1 cellular context compared by ENCODE assay signal in the genomic region with DNA sequence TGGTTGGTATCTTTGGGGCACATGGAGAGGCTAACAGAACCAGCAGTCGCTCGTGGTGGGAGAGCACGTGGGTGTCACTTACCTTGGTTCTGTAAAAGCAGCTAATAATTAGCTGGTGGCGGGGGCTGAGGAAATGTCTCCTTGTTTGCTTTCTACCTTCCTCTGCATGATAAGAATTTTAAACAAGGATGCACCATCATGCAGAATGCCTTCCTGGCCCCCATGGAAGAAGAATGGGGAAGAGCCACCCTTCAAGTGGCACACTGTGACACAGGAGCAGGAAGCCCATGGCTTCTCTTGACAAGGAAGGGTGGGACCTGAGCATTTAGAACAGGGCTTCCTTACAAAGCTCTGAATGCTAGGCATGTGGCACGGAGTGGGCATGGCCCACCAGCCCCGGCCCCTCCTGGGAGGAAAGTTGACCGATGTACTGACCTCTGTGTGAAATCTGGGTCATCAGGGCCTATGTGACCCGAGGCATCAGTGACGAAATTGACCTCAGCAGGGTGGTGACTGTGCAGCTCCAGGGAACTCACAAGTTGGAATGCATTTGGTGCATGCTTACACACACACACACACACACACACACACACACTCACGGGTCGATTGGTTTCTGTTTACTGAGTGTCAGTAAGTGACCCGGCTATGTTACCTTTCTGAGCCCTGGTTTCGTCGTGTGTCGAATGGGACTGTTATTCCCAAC.
TF ChIP-seq lines count a peak whose summit lies in the region.

No MANE protein-coding gene starts in this region.

TF ChIP-seq in HepG2, 621 proteins besides CTCF, POLR2A, EP300 and RAD21 (continued from another document and continues in another):
- TF ChIP-seq, protein P1, sequence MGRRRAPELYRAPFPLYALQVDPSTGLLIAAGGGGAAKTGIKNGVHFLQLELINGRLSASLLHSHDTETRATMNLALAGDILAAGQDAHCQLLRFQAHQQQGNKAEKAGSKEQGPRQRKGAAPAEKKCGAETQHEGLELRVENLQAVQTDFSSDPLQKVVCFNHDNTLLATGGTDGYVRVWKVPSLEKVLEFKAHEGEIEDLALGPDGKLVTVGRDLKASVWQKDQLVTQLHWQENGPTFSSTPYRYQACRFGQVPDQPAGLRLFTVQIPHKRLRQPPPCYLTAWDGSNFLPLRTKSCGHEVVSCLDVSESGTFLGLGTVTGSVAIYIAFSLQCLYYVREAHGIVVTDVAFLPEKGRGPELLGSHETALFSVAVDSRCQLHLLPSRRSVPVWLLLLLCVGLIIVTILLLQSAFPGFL (CRISPR knock-in tag; IDR thresholded peaks at IDR 0.05): no peak
- TF ChIP-seq ELF1 (CRISPR knock-in tag; IDR thresholded peaks at IDR 0.05): no peak; the same call in 1 of the 2 replicates
- TF ChIP-seq ZFX (CRISPR knock-in tag; IDR thresholded peaks at IDR 0.05; ENCODE audit: low read depth): peak; percentile 26; the same call in 1 of the 2 replicates
- peak; percentile 68; the same call in 1 of the 2 replicates for TF ChIP-seq KDM5B (CRISPR knock-in tag; IDR thresholded peaks at IDR 0.05; ENCODE audit: borderline replicate concordance)
- TF ChIP-seq XRCC5 (optimal IDR thresholded peaks at IDR 0.05; ENCODE audit: low read length): no peak
- no peak for TF ChIP-seq KDM1A (CRISPR knock-in tag; IDR thresholded peaks at IDR 0.05)
- TF ChIP-seq RARA (CRISPR knock-in tag; IDR thresholded peaks at IDR 0.05): peak; percentile 93
- TF ChIP-seq MED13 (CRISPR knock-in tag; IDR thresholded peaks at IDR 0.05): no peak
- peak; percentile 58 for TF ChIP-seq FOXA3 (CRISPR knock-in tag; IDR thresholded peaks at IDR 0.05)
- TF ChIP-seq E2F5 (CRISPR knock-in tag; conservative IDR thresholded peaks at IDR 0.05): no peak
- no peak for TF ChIP-seq ZMAT5 (CRISPR knock-in tag; IDR thresholded peaks at IDR 0.05; ENCODE audit: borderline replicate concordance, low read depth)
- peak; percentile 79; the same call in 1 of the 2 replicates for TF ChIP-seq ZBTB20 (CRISPR knock-in tag; IDR thresholded peaks at IDR 0.05; ENCODE audit: borderline replicate concordance, low read depth)
- no peak for TF ChIP-seq EED (CRISPR knock-in tag; IDR thresholded peaks at IDR 0.05)
- peak; percentile 54 for TF ChIP-seq ZNF781 (CRISPR knock-in tag; IDR thresholded peaks at IDR 0.05; ENCODE audit: borderline replicate concordance, not compliant biosample characterization)
- no peak for TF ChIP-seq HNRNPLL (IDR thresholded peaks at IDR 0.05; ENCODE audit: low read depth, low read length, poor library complexity, severe bottlenecking)
- peak; percentile 76; the same call in 1 of the 2 replicates for TF ChIP-seq ZNF350 (CRISPR knock-in tag; IDR thresholded peaks at IDR 0.05; ENCODE audit: borderline replicate concordance, low read depth)
- TF ChIP-seq SYNCRIP (IDR thresholded peaks at IDR 0.05; ENCODE audit: insufficient read depth, low read depth, low read length): no peak
- TF ChIP-seq, protein P2, sequence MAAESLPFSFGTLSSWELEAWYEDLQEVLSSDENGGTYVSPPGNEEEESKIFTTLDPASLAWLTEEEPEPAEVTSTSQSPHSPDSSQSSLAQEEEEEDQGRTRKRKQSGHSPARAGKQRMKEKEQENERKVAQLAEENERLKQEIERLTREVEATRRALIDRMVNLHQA (CRISPR knock-in tag; IDR thresholded peaks at IDR 0.05): no peak
- TF ChIP-seq ZNF230 (CRISPR knock-in tag; IDR thresholded peaks at IDR 0.05): no peak
- TF ChIP-seq ZFP36L2 (CRISPR knock-in tag; IDR thresholded peaks at IDR 0.05): no peak
- TF ChIP-seq SOX6 (IDR thresholded peaks at IDR 0.05): no peak
- peak; percentile 95 for TF ChIP-seq SOX6 (CRISPR knock-in tag; IDR thresholded peaks at IDR 0.05)
- TF ChIP-seq NFE2L1 (CRISPR knock-in tag; IDR thresholded peaks at IDR 0.05; ENCODE audit: borderline replicate concordance): no peak
- TF ChIP-seq ZBTB14 (CRISPR knock-in tag; IDR thresholded peaks at IDR 0.05): no peak
- no peak for TF ChIP-seq PTBP1 (IDR thresholded peaks at IDR 0.05; ENCODE audit: low read depth, low read length, poor library complexity, severe bottlenecking)
- TF ChIP-seq ATF7-NPFF (CRISPR knock-in tag; IDR thresholded peaks at IDR 0.05; ENCODE audit: low read depth): no peak
- TF ChIP-seq, protein P3, sequence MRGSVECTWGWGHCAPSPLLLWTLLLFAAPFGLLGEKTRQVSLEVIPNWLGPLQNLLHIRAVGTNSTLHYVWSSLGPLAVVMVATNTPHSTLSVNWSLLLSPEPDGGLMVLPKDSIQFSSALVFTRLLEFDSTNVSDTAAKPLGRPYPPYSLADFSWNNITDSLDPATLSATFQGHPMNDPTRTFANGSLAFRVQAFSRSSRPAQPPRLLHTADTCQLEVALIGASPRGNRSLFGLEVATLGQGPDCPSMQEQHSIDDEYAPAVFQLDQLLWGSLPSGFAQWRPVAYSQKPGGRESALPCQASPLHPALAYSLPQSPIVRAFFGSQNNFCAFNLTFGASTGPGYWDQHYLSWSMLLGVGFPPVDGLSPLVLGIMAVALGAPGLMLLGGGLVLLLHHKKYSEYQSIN (CRISPR knock-in tag; IDR thresholded peaks at IDR 0.05; ENCODE audit: borderline replicate concordance): no peak
- TF ChIP-seq ZNF34 (CRISPR knock-in tag; IDR thresholded peaks at IDR 0.05; ENCODE audit: borderline replicate concordance): no peak
- TF ChIP-seq, protein P4, sequence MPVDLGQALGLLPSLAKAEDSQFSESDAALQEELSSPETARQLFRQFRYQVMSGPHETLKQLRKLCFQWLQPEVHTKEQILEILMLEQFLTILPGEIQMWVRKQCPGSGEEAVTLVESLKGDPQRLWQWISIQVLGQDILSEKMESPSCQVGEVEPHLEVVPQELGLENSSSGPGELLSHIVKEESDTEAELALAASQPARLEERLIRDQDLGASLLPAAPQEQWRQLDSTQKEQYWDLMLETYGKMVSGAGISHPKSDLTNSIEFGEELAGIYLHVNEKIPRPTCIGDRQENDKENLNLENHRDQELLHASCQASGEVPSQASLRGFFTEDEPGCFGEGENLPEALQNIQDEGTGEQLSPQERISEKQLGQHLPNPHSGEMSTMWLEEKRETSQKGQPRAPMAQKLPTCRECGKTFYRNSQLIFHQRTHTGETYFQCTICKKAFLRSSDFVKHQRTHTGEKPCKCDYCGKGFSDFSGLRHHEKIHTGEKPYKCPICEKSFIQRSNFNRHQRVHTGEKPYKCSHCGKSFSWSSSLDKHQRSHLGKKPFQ (CRISPR knock-in tag; IDR thresholded peaks at IDR 0.05; ENCODE audit: insufficient replicate concordance): peak; percentile 36
- TF ChIP-seq STAT6 (CRISPR knock-in tag; IDR thresholded peaks at IDR 0.05; ENCODE audit: borderline replicate concordance): 0 out of 2 replicates have a peak, but pooled peaks have one; percentile 17
- no peak for TF ChIP-seq NAIF1 (CRISPR knock-in tag; IDR thresholded peaks at IDR 0.05; ENCODE audit: borderline replicate concordance)
- peak; percentile 55; the same call in 1 of the 2 replicates for TF ChIP-seq ZNF629 (CRISPR knock-in tag; conservative IDR thresholded peaks at IDR 0.05)
- TF ChIP-seq HOXA3 (CRISPR knock-in tag; IDR thresholded peaks at IDR 0.05): peak; percentile 67
- TF ChIP-seq TSC22D2 (CRISPR knock-in tag; IDR thresholded peaks at IDR 0.05; ENCODE audit: borderline replicate concordance): no peak
- no peak for TF ChIP-seq ZKSCAN8 (CRISPR knock-in tag; IDR thresholded peaks at IDR 0.05; ENCODE audit: borderline replicate concordance)
- TF ChIP-seq MEIS2 (CRISPR knock-in tag; IDR thresholded peaks at IDR 0.05): no peak
- TF ChIP-seq ZNF510 (CRISPR knock-in tag; IDR thresholded peaks at IDR 0.05; ENCODE audit: low read depth): no peak; the same call in 1 of the 2 replicates
- no peak for TF ChIP-seq SNAI1 (CRISPR knock-in tag; IDR thresholded peaks at IDR 0.05; ENCODE audit: borderline replicate concordance)
- TF ChIP-seq, protein P5, sequence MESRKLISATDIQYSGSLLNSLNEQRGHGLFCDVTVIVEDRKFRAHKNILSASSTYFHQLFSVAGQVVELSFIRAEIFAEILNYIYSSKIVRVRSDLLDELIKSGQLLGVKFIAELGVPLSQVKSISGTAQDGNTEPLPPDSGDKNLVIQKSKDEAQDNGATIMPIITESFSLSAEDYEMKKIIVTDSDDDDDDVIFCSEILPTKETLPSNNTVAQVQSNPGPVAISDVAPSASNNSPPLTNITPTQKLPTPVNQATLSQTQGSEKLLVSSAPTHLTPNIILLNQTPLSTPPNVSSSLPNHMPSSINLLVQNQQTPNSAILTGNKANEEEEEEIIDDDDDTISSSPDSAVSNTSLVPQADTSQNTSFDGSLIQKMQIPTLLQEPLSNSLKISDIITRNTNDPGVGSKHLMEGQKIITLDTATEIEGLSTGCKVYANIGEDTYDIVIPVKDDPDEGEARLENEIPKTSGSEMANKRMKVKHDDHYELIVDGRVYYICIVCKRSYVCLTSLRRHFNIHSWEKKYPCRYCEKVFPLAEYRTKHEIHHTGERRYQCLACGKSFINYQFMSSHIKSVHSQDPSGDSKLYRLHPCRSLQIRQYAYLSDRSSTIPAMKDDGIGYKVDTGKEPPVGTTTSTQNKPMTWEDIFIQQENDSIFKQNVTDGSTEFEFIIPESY (CRISPR knock-in tag; IDR thresholded peaks at IDR 0.05): no peak
- no peak for TF ChIP-seq ZNF83 (CRISPR knock-in tag; IDR thresholded peaks at IDR 0.05; ENCODE audit: borderline replicate concordance)
- TF ChIP-seq CHCHD3 (CRISPR knock-in tag; IDR thresholded peaks at IDR 0.05): no peak
- 0 out of 2 replicates have a peak, but pooled peaks have one; percentile 32 for TF ChIP-seq ELF3 (CRISPR knock-in tag; IDR thresholded peaks at IDR 0.05)
- no peak for TF ChIP-seq RFX5 (IDR thresholded peaks at IDR 0.05; ENCODE audit: low read depth, low read length)
- TF ChIP-seq, protein P6, sequence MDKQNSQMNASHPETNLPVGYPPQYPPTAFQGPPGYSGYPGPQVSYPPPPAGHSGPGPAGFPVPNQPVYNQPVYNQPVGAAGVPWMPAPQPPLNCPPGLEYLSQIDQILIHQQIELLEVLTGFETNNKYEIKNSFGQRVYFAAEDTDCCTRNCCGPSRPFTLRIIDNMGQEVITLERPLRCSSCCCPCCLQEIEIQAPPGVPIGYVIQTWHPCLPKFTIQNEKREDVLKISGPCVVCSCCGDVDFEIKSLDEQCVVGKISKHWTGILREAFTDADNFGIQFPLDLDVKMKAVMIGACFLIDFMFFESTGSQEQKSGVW (CRISPR knock-in tag; IDR thresholded peaks at IDR 0.05; ENCODE audit: borderline replicate concordance): no peak
- TF ChIP-seq ZNF552 (CRISPR knock-in tag; IDR thresholded peaks at IDR 0.05; ENCODE audit: borderline replicate concordance): no peak
- TF ChIP-seq, protein P7, sequence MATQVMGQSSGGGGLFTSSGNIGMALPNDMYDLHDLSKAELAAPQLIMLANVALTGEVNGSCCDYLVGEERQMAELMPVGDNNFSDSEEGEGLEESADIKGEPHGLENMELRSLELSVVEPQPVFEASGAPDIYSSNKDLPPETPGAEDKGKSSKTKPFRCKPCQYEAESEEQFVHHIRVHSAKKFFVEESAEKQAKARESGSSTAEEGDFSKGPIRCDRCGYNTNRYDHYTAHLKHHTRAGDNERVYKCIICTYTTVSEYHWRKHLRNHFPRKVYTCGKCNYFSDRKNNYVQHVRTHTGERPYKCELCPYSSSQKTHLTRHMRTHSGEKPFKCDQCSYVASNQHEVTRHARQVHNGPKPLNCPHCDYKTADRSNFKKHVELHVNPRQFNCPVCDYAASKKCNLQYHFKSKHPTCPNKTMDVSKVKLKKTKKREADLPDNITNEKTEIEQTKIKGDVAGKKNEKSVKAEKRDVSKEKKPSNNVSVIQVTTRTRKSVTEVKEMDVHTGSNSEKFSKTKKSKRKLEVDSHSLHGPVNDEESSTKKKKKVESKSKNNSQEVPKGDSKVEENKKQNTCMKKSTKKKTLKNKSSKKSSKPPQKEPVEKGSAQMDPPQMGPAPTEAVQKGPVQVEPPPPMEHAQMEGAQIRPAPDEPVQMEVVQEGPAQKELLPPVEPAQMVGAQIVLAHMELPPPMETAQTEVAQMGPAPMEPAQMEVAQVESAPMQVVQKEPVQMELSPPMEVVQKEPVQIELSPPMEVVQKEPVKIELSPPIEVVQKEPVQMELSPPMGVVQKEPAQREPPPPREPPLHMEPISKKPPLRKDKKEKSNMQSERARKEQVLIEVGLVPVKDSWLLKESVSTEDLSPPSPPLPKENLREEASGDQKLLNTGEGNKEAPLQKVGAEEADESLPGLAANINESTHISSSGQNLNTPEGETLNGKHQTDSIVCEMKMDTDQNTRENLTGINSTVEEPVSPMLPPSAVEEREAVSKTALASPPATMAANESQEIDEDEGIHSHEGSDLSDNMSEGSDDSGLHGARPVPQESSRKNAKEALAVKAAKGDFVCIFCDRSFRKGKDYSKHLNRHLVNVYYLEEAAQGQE (IDR thresholded peaks at IDR 0.05; ENCODE audit: borderline replicate concordance in 1 of 2, low read depth in 1 of 2, low read length in 2 of 2): peak in 1 of 2 experiments; percentile 31; a peak in 1 of 4 replicates
- TF ChIP-seq ZNF615 (CRISPR knock-in tag; IDR thresholded peaks at IDR 0.05; ENCODE audit: borderline replicate concordance): no peak
